In genomic region chr3:115336836-115337235, GRCh38 we compare ENCODE assay signal across 18 cellular contexts.
"Had no signal": no experiment of that assay in that cellular context is flagged by ENCODE, and none has a peak within 500 bp of the region (broad histone marks: within the 10 kb centered on the region; RNA-seq: fewer than 3 reads in every experiment).

No MANE protein-coding gene starts in this region.

- H3K27ac ChIP-seq: PC-9, Peyer's patch had no signal

- H3K9me3 ChIP-seq: MG63, Peyer's patch, SK-N-SH had no signal

- H3K36me3 ChIP-seq: MG63, Peyer's patch had no signal

- H3K4me3 ChIP-seq: MG63, PC-9, Peyer's patch had no signal

- H3K4me2 ChIP-seq: PC-9, SK-N-SH had no signal

- H2AFZ ChIP-seq: PC-9 had no signal

- H3K4me1 ChIP-seq: Peyer's patch had no signal

- H3K27me3 ChIP-seq: MG63, Peyer's patch had no signal

- DNase-seq: KBM-7; MG63; NCI-H1092; NCI-H146; NCI-H1694 treated with DMSO at 0.1 percent for 48 hours; NCI-H1930; NCI-H2081; NCI-H2107; NCI-H524 treated with DMSO at 0.1 percent for 48 hours; NCI-H69; NCI-H774; NK-92 treated with Interleukin-12 subunit alpha and Interleukin-12 subunit beta, amount 100 ng/mL, for 24 hours; OCI-M1; PC-9; Peyer's patch; SHP77; SK-N-SH; SW 1271 had no signal

- H3K9ac ChIP-seq: SK-N-SH had no signal
